Comparison of ENCODE assay signal across 1 cellular context in genomic region chr6:144359783-144360182, GRCh38.
TF ChIP-seq lines count a peak whose summit lies in the region.

No MANE protein-coding gene starts in this region.

TF ChIP-seq in K562, 482 proteins besides CTCF, POLR2A, EP300 and RAD21 (continued from another document):
- TF ChIP-seq, protein P1, sequence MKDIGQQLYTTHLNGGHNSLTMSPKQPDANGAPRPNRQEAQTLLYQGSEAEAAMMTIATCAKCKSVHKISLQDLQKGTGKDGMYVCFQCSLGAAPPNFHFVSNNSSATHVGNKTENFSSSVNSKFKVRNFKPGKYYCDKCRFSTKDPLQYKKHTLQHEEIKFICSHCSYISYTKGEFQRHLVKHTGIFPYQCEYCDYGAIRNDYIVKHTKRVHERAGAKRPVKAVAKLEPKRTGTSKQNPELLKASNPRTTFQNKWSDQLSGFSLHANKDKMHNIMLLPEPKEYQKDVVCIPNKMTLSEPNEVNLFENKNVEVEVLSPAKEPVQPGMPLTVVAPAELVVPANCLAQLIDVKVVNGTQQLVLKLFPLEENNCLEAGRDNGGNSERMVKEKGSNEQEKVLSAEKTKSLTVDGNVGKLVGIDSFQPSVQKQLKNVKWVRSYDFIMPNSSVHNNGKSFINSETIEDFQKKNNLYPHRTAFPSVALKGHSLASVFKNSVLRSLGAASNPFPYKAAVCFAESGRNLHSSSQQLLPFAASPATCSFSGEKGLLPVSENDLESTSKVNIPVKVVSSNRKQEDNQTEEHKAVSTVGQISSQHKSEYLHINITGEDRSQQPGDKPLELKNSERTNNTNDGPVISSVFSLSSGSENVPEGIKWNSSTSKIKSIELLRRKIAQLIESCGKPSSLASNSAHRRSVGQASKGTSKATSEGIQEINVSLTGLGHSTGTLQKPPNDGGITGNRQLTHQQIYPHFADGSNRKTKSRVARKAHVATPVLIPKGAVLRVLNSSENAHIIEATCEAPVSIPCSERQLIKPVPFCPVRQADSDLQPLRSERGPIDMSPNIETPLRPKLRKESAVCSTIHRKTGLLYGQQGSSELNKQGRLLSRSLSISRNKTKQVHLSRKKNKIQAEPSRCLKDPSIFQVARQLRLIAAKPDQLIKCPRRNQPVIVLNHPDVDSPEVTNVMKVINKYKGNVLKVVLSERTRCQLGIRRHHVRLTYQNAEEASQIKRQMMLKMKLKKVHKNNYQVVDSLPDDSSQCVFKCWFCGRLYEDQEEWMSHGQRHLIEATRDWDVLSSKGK (CRISPR knock-in tag; IDR thresholded peaks at IDR 0.05): no peak
- no peak for TF ChIP-seq CBX5 (IDR thresholded peaks at IDR 0.05; ENCODE audit: borderline replicate concordance, low read depth)
- TF ChIP-seq IRF2 (CRISPR knock-in tag; IDR thresholded peaks at IDR 0.05): no peak
- TF ChIP-seq ZFPM2 (CRISPR knock-in tag; IDR thresholded peaks at IDR 0.05): no peak
- TF ChIP-seq, protein P2, sequence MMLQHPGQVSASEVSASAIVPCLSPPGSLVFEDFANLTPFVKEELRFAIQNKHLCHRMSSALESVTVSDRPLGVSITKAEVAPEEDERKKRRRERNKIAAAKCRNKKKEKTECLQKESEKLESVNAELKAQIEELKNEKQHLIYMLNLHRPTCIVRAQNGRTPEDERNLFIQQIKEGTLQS (IDR thresholded peaks at IDR 0.05): no peak
- TF ChIP-seq, protein P2 (CRISPR knock-in tag; conservative IDR thresholded peaks at IDR 0.05): no peak
- TF ChIP-seq HNRNPK (IDR thresholded peaks at IDR 0.05; ENCODE audit: low read depth, low read length, poor library complexity, severe bottlenecking): peak; percentile 42
- TF ChIP-seq XRCC5 (IDR thresholded peaks at IDR 0.05; ENCODE audit: low read depth, low read length): no peak
- TF ChIP-seq BCOR (IDR thresholded peaks at IDR 0.05): no peak
- TF ChIP-seq, protein P3, sequence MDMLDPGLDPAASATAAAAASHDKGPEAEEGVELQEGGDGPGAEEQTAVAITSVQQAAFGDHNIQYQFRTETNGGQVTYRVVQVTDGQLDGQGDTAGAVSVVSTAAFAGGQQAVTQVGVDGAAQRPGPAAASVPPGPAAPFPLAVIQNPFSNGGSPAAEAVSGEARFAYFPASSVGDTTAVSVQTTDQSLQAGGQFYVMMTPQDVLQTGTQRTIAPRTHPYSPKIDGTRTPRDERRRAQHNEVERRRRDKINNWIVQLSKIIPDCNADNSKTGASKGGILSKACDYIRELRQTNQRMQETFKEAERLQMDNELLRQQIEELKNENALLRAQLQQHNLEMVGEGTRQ (CRISPR knock-in tag; IDR thresholded peaks at IDR 0.05): no peak
- peak; percentile 35 for TF ChIP-seq PCBP2 (IDR thresholded peaks at IDR 0.05; ENCODE audit: low read depth, low read length, poor library complexity, severe bottlenecking)
- no peak for TF ChIP-seq ZNF3 (CRISPR knock-in tag; IDR thresholded peaks at IDR 0.05)
- no peak for TF ChIP-seq CCNT2 (IDR thresholded peaks at IDR 0.05; ENCODE audit: borderline replicate concordance, extremely low read depth, insufficient read length, low read depth, low read length)
- TF ChIP-seq ARID3B (CRISPR knock-in tag; IDR thresholded peaks at IDR 0.05; ENCODE audit: borderline replicate concordance): no peak
